1 cellular context compared by ENCODE assay signal in genomic region chr12:6550294-6551062, GRCh38.
TF ChIP-seq lines count a peak whose summit lies in the region.

No MANE protein-coding gene starts in this region.

TF ChIP-seq in SK-N-SH, 30 proteins besides CTCF, POLR2A, EP300 and RAD21 (continued from another document):
- no peak for TF ChIP-seq ZBTB33 (IDR thresholded peaks at IDR 0.05; ENCODE audit: borderline replicate concordance, low read depth)
- TF ChIP-seq CHD2 (IDR thresholded peaks at IDR 0.05; ENCODE audit: low read length, partially characterized antibody): no peak
- TF ChIP-seq NRF1 (IDR thresholded peaks at IDR 0.05; ENCODE audit: low read depth, low read length): no peak
- TF ChIP-seq FOSL2 (IDR thresholded peaks at IDR 0.05; ENCODE audit: borderline replicate concordance, low read depth): no peak
- no peak for TF ChIP-seq RCOR1 (IDR thresholded peaks at IDR 0.05; ENCODE audit: low read length)
- no peak for TF ChIP-seq MXI1 (IDR thresholded peaks at IDR 0.05; ENCODE audit: low read depth, low read length)
- no peak for TF ChIP-seq EZH2phosphoT487 (IDR thresholded peaks at IDR 0.05; ENCODE audit: borderline replicate concordance, low read depth)
- no peak for TF ChIP-seq JUND (IDR thresholded peaks at IDR 0.05)
- no peak for TF ChIP-seq REST (IDR thresholded peaks at IDR 0.05; ENCODE audit: low read depth, low read length)
- TF ChIP-seq IRF3 (IDR thresholded peaks at IDR 0.05; ENCODE audit: low read depth, low read length): no peak
- TF ChIP-seq PBX3 (IDR thresholded peaks at IDR 0.05): no peak
- no peak for TF ChIP-seq RFX5 (IDR thresholded peaks at IDR 0.05; ENCODE audit: low read length)
- TF ChIP-seq USF1 (IDR thresholded peaks at IDR 0.05; ENCODE audit: borderline replicate concordance, low read depth): no peak
